In the genomic region with DNA sequence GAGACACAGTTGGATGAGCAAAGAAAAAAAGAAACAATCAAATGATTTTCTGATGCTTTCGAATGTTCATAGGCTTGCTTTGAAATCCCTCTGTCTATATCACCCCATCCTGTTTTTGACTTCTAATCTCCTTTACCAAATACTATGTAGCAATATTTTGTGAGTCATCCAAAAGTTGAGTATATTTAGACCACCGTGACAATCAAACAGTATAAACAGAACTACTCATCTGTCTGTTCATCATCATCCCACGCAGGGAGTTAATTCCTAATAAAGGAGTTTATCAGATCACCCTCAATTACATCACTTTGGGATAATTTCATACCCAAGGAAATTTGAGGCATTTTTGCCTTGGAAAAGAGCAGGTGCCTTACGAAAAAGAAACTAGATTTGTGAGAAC, we compare ENCODE assay signal across 9 cellular contexts.
DNase-seq lines count a peak whose midpoint lies in the region; ATAC-seq and TF ChIP-seq lines count a peak whose summit lies in the region.
"Had no signal": no experiment of that assay in that cellular context is flagged by ENCODE, and none has a peak within 500 bp of the region (broad histone marks: within the 10 kb centered on the region; RNA-seq: fewer than 3 reads in every experiment).

No MANE protein-coding gene starts in this region.

- ATAC-seq in psoas muscle (peak; percentile 80 to 91 (median 85)), HG02763 (IDR thresholded peaks at IDR 0.05; ENCODE audit: unreplicated experiment) (no peak)

- intact Hi-C loops in psoas muscle (cut with DNase I) = no loop called here

- H3K27ac ChIP-seq in psoas muscle = peak overlapping the region; percentile 64

- H3K9me3 ChIP-seq in psoas muscle = no peaks in the 10 kb centered on the region

- peak; percentile 81 for DNase-seq in EH (ENCODE audit: low read depth)
- DNase-seq in RKO (ENCODE audit: low spot score) = peak; percentile 45
- DNase-seq in fibroblast of peridontal ligament (ENCODE audit: extremely low read depth) = peak; percentile 68
- DNase-seq in psoas muscle = no peak
- no peak for DNase-seq in NCI-H2081 (lab: John Stamatoyannopoulos, UW)
- no peak for DNase-seq in nucleus accumbens (lab: John Stamatoyannopoulos, UW)
- no peak for DNase-seq in germinal center (ENCODE audit: low spot score)
- DNase-seq: endodermal cell had no signal

- peaks cover 31% of the 10 kb centered on the region for H3K4me1 ChIP-seq in psoas muscle

- H3K27me3 ChIP-seq in psoas muscle (ENCODE audit: insufficient read depth in 3 of 3, low read length in 2 of 3) = no peaks in the 10 kb centered on the region

- no peak for TF ChIP-seq CTCF in psoas muscle (IDR thresholded peaks at IDR 0.05)

- no peaks in the 10 kb centered on the region for H3K36me3 ChIP-seq in psoas muscle (ENCODE audit: insufficient read depth in 1 of 2, low read depth in 1 of 2)

- WGBS in psoas muscle, 3 donors = 29 to 55% (median 47%) methylated on average over 4 of the region's 4 CpGs

- H3K4me3 ChIP-seq in psoas muscle = no peak overlapping the region

Comparison
In these comparisons a context has a peak if more than half of its experiments do, and no peak if none do; other contexts are left out.
1. DNase-seq: peak in EH (single experiment), RKO (single experiment) and fibroblast of peridontal ligament (single experiment); none in psoas muscle (0 of 2), NCI-H2081 (0 of 2), nucleus accumbens (0 of 56) and germinal center (single experiment).